Comparison of ENCODE assay signal across 3 cellular contexts in the genomic region with DNA sequence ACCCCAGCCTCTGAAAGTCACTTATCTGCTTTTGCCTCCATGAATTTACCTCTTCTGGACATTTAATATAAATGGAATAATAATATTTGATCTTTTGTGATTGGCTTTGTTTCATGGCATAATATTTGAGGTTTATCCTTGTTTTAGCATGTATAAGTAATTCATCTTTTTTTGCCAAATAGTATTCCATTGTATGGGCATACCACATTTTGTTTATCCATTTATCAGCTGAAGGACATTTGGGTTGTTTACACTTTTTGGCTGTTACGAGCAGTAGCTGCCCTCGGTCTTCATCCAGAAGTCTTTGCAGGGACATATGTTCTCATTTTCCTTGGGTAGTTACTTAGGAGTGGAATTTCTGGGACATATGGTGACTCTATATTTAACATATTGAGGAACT. TPM values are rescaled to one million over a fixed set of nuclear protein-coding genes. Genes with fewer than 3 reads are reported as not detected.
"Had no signal": no experiment of that assay in that cellular context is flagged by ENCODE, and none has a peak within 500 bp of the region (broad histone marks: within the 10 kb centered on the region; RNA-seq: fewer than 3 reads in every experiment).

No MANE protein-coding gene starts in this region.

- H3K4me3 ChIP-seq: GM12878 had no signal

- DNase-seq: GDM1, GF-D8 had no signal

- ATAC-seq: GM12878 had no signal

RNA-seq across cellular contexts. Expression of gene SMIM21, which starts 53.0 kb away (rescaled TPM):
- total RNA-seq: GM12878 had no signal
- polyA plus RNA-seq: GM12878 had no signal
